Comparison of ENCODE assay signal across 9 cellular contexts in the genomic region with DNA sequence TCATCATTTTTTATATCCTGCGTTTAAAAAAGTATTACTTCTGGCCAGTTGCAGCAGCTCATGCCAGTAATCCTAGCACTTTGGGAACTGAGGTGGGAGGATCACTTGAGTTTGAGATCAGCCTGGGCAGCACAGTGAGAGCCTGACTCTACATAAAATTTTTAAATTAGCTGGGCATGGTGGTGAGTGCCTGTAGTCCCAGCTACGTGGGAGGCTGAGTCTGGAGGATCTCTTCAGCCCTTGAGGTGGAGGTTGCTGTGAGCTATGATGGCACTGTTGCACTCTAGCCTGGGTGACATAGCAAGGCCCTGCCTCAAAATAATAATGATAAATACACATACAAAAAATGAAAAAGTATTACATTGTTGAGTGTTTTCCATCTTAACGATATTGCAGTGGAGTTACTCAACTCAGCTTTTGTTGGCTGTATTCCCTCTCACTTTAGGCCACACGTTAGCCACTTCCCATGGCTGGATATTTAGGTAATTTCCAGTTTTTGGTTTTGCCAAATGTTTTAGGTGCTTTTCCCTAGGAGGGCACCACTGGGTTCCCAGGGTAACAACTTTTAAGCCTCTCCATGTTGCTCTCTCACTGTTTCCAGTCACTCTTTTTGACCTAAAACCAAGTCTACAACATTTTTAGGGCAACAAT. TPM values are rescaled to one million over a fixed set of nuclear protein-coding genes. Genes with fewer than 3 reads are reported as not detected.
A peak's percentile ranks its signal among the peaks of the same experiment; 100 is the strongest.
DNase-seq lines count a peak whose midpoint lies in the region; ATAC-seq and TF ChIP-seq lines count a peak whose summit lies in the region.
"Had no signal": no experiment of that assay in that cellular context is flagged by ENCODE, and none has a peak within 500 bp of the region (broad histone marks: within the 10 kb centered on the region; RNA-seq: fewer than 3 reads in every experiment).

No MANE protein-coding gene starts in this region.

- no peaks in the 10 kb centered on the region for H3K9me3 ChIP-seq in gastroesophageal sphincter

- 40 to 42% methylated on average over 4 of the region's 4 CpGs for WGBS in gastroesophageal sphincter (ENCODE audit: low coverage in 1 of 2), 2 donors

- ATAC-seq in gastroesophageal sphincter (no peak), sciatic nerve (peak; percentile 53), GM18519 (IDR thresholded peaks at IDR 0.05; ENCODE audit: low FRiP score, unreplicated experiment) (no peak), HG03442 (IDR thresholded peaks at IDR 0.05; ENCODE audit: unreplicated experiment) (no peak)

- TF ChIP-seq POLR2A in gastroesophageal sphincter (IDR thresholded peaks at IDR 0.05) = no peak

- no peaks in the 10 kb centered on the region for H3K36me3 ChIP-seq in gastroesophageal sphincter

- H3K27ac ChIP-seq in gastroesophageal sphincter = peak overlapping the region; percentile 36 to 87 (median 83)

- H3K4me3 ChIP-seq in gastroesophageal sphincter = no peak overlapping the region

- H3K4me1 ChIP-seq in gastroesophageal sphincter = peaks cover 9 to 39% (median 19%) of the 10 kb centered on the region in 3 donors

- TF ChIP-seq EP300 in gastroesophageal sphincter (IDR thresholded peaks at IDR 0.05) = no peak

- no peaks in the 10 kb centered on the region for H3K27me3 ChIP-seq in gastroesophageal sphincter

- no peak for TF ChIP-seq CTCF in gastroesophageal sphincter (IDR thresholded peaks at IDR 0.05)

- intact Hi-C loops in sciatic nerve (cut with DNase I) = no loop called here

- DNase-seq in GM03348 (ENCODE audit: low spot score) (peak; percentile 63), amniotic epithelial cell (ENCODE audit: low read depth) (peak; percentile 43), sciatic nerve (ENCODE audit: low spot score) (no peak), mucosa of gallbladder (ENCODE audit: low spot score) (no peak)
- no peak for DNase-seq in activated naive CD4-positive, alpha-beta T cell treated with Interleukin-2 at 50 U/mL for 16 hours
- DNase-seq: cortex of kidney had no signal

RNA-seq across cellular contexts. Expression of a gene that starts 20.6 kb away (rescaled TPM):
- total RNA-seq in gastroesophageal sphincter = 10 to 100 TPM in 3 of 4 donors, 1 to 10 TPM in 1; 9.7 to 17.5 (median 14.2) TPM
- total RNA-seq in sciatic nerve = 15.9 TPM
- total RNA-seq in mucosa of gallbladder = 54.5 TPM

Comparison
In these comparisons a context has a peak if more than half of its experiments do, and no peak if none do; other contexts are left out.
1. DNase-seq: peak in GM03348 (single experiment) and amniotic epithelial cell (single experiment); none in sciatic nerve (single experiment), mucosa of gallbladder (single experiment) and activated naive CD4-positive, alpha-beta T cell treated with Interleukin-2 at 50 U/mL for 16 hours (single experiment).